ENCODE assay signal across 1 cellular context in genomic region chr22:37258005-37258790, GRCh38.
TF ChIP-seq lines count a peak whose summit lies in the region.

No MANE protein-coding gene starts in this region.

TF ChIP-seq in IMR-90, 13 proteins besides CTCF, POLR2A, EP300 and RAD21 (continued from another document):
- no peak for TF ChIP-seq ELK1 (IDR thresholded peaks at IDR 0.05; ENCODE audit: borderline replicate concordance, low read depth, low read length)
